In the genomic region with DNA sequence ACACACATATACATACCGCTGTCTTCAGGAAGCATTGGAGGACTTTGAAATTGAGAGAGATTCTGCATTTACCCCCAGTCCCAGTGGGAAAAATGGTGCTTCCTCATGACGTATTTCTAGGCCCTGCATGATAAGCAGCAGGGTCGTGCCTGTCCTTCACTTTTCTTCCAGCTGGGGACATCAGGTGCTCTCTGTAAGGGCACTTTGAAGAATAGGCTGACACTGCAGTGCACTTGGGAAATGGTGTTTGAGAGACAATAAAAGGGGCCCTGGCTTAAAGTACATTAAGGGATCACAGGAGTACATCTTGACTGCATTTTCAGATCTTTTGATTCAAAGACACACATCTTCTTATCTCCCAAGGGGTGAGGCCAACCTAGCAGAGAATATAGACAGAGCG, we compare ENCODE assay signal across 28 cellular contexts.
DNase-seq lines count a peak whose midpoint lies in the region; ATAC-seq, FAIRE-seq and TF ChIP-seq lines count a peak whose summit lies in the region.
"Had no signal": no experiment of that assay in that cellular context is flagged by ENCODE, and none has a peak within 500 bp of the region (broad histone marks: within the 10 kb centered on the region; RNA-seq: fewer than 3 reads in every experiment).

No MANE protein-coding gene starts in this region.

- no peaks in the 10 kb centered on the region for H3K79me1 ChIP-seq in H1 (ENCODE audit: low read depth, low read length)

- no peak overlapping the region for H3K56ac ChIP-seq in H1 (replicated peaks; ENCODE audit: insufficient read length, low read depth, low read length)

- no peak overlapping the region for H3K4me3 Mint-ChIP-seq in nephron progenitor cell
- H3K4me3 Mint-ChIP-seq: CD4-positive, alpha-beta memory T cell had no signal

- H2AFZ ChIP-seq in DND-41 (ENCODE audit: low read depth, low read length) (peak overlapping the region; percentile 30; the same call in 1 of the 2 replicates), H1 (ENCODE audit: low read length) (no peak overlapping the region)
- H2AFZ ChIP-seq: GM23248 had no signal

- no peak overlapping the region for H3K23ac ChIP-seq in H1 (ENCODE audit: insufficient read length)

- intact Hi-C loops in left lung (cut with DNase I) (no loop called here), right lobe of liver (cut with DNase I) (no loop called here), sciatic nerve (cut with DNase I) (no loop called here)

- TF ChIP-seq POLR2A in H1 (IDR thresholded peaks at IDR 0.05; ENCODE audit: control extremely low read depth in 1 of 2, low read depth in 2 of 2, low read length in 2 of 2) (no peak), right lobe of liver (IDR thresholded peaks at IDR 0.05) (no peak)

- H2AK5ac ChIP-seq in H1 (ENCODE audit: low read depth, low read length), result no peak overlapping the region

- no peak overlapping the region for H2BK20ac ChIP-seq in H1 (ENCODE audit: low read length)

- TF ChIP-seq EP300 in H1 (IDR thresholded peaks at IDR 0.05; ENCODE audit: borderline replicate concordance in 1 of 2, low read depth in 2 of 2, low read length in 2 of 2), result no peak

- H3K27ac ChIP-seq in DND-41 (ENCODE audit: low read length) (no peak overlapping the region), H1 (ENCODE audit: low read depth, low read length) (no peak overlapping the region), left lung (no peak overlapping the region), right lobe of liver (no peak overlapping the region)
- H3K27ac ChIP-seq: GM23248, HL-60, RWPE1 had no signal

- H3K4ac ChIP-seq in H1 (replicated peaks; ENCODE audit: insufficient read length, low read depth, low read length), result no peak overlapping the region

- no peak overlapping the region for H2BK12ac ChIP-seq in H1 (ENCODE audit: low read depth, low read length)

- H2BK5ac ChIP-seq in H1 (ENCODE audit: low read depth, low read length), result no peak overlapping the region

- H3K4me3 ChIP-seq in DND-41 (ENCODE audit: low read depth in 1 of 2, low read length in 2 of 2) (no peak overlapping the region), H1 (ENCODE audit: extremely low read depth in 1 of 4, insufficient read depth in 2 of 4, low read depth in 3 of 4, low read length in 4 of 4) (no peak overlapping the region), left lung (no peak overlapping the region), right lobe of liver (no peak overlapping the region)
- H3K4me3 ChIP-seq: GM23248, MG63 had no signal

- H2BK15ac ChIP-seq in H1 (ENCODE audit: low read length), result no peak overlapping the region

- no peak for TF ChIP-seq CTCF in DND-41 (IDR thresholded peaks at IDR 0.05; ENCODE audit: borderline replicate concordance, extremely low read depth, low read length, poor library complexity, severe bottlenecking)
- TF ChIP-seq CTCF in H1 (IDR thresholded peaks at IDR 0.05; ENCODE audit: control extremely low read depth in 1 of 3, insufficient read depth in 1 of 3, low read depth in 1 of 3, low read length in 3 of 3), result peak in 2 of 3 experiments; percentile 2 to 6; a peak in 2 of 4 replicates
- TF ChIP-seq CTCF in nephron progenitor cell (IDR thresholded peaks at IDR 0.05), result no peak
- no peak for TF ChIP-seq CTCF in left lung (IDR thresholded peaks at IDR 0.05)
- TF ChIP-seq CTCF in right lobe of liver (IDR thresholded peaks at IDR 0.05), result no peak

- ATAC-seq in DND-41 (ENCODE audit: insufficient read depth, low read depth) (no peak), left lung (no peak), HG02870 (IDR thresholded peaks at IDR 0.05; ENCODE audit: unreplicated experiment) (no peak), right lobe of liver (no peak), sciatic nerve (no peak)
- ATAC-seq: PC-3, SK-N-SH treated with all-trans-retinoic acid at 6 μM for 48 hours had no signal

- no peak overlapping the region for H4K91ac ChIP-seq in H1 (replicated peaks; ENCODE audit: insufficient read length, low read length)

- no peaks in the 10 kb centered on the region for H3K4me1 ChIP-seq in DND-41 (ENCODE audit: insufficient read depth, low read length)
- no peaks in the 10 kb centered on the region for H3K4me1 ChIP-seq in H1 (replicated peaks in 1 of 4; ENCODE audit: control insufficient read depth in 3 of 4, insufficient read depth in 4 of 4, low read length in 3 of 4)
- no peaks in the 10 kb centered on the region for H3K4me1 ChIP-seq in left lung
- no peaks in the 10 kb centered on the region for H3K4me1 ChIP-seq in right lobe of liver

- peak overlapping the region; percentile 55 for H3K27ac Mint-ChIP-seq in nephron progenitor cell
- H3K27ac Mint-ChIP-seq: CD4-positive, alpha-beta memory T cell had no signal

- no peak overlapping the region for H3K14ac ChIP-seq in H1 (ENCODE audit: insufficient read length)

- H3K4me1 Mint-ChIP-seq in nephron progenitor cell, result peaks cover 21% of the 10 kb centered on the region
- H3K4me1 Mint-ChIP-seq: CD4-positive, alpha-beta memory T cell had no signal

- POLR2A ChIA-PET in H1 (lab: Charles Lee; ENCODE audit: partially characterized antibody), result no interaction called here

- peaks cover 44% of the 10 kb centered on the region for H3K9me3 Mint-ChIP-seq in nephron progenitor cell

- H3K79me2 ChIP-seq in DND-41 (ENCODE audit: insufficient read depth, low read length), result no peaks in the 10 kb centered on the region
- no peaks in the 10 kb centered on the region for H3K79me2 ChIP-seq in H1 (ENCODE audit: control insufficient read depth in 1 of 2, insufficient read depth in 2 of 2, low read length in 2 of 2)

- H3K9ac ChIP-seq in DND-41 (ENCODE audit: low read depth, low read length) (no peak overlapping the region), H1 (replicated peaks in 1 of 4; ENCODE audit: extremely low read depth in 1 of 4, low read depth in 3 of 4, low read length in 3 of 4) (no peak overlapping the region)
- H3K9ac ChIP-seq: GM23248 had no signal

- H3K27me3 Mint-ChIP-seq in nephron progenitor cell (ENCODE audit: low read depth, poor library complexity), result no peaks in the 10 kb centered on the region
- H3K27me3 Mint-ChIP-seq: CD4-positive, alpha-beta memory T cell had no signal

- H3K4me2 ChIP-seq in DND-41 (ENCODE audit: insufficient read depth, low read length) (no peak overlapping the region), H1 (ENCODE audit: insufficient read depth in 1 of 2, low read depth in 2 of 2, low read length in 2 of 2) (no peak overlapping the region)

- H3K36me3 Mint-ChIP-seq in nephron progenitor cell (ENCODE audit: low read depth), result peaks cover 33% of the 10 kb centered on the region
- H3K36me3 Mint-ChIP-seq: CD4-positive, alpha-beta memory T cell had no signal

- H3K9me3 ChIP-seq in DND-41 (ENCODE audit: insufficient read depth, low read length, severe bottlenecking) (no peaks in the 10 kb centered on the region), H1 (ENCODE audit: insufficient read depth in 2 of 2, low read depth in 1 of 2, low read length in 1 of 2) (peaks cover 2 to 8% of the 10 kb centered on the region in 2 experiments; a peak in 1 of 4 replicates), left lung (peaks cover 0 to 8% of the 10 kb centered on the region in 2 donors), right lobe of liver (no peaks in the 10 kb centered on the region)

- WGBS in H1 (ENCODE audit: extremely low coverage in 1 of 2, insufficient coverage in 1 of 2, insufficient read length in 1 of 2, insufficient replicate concordance in 2 of 2, low coverage in 1 of 2, low lambda C conversion rate in 2 of 2, missing lambda C conversion rate in 1 of 2), 2 experiments, result 95% methylated on average over 4 of the region's 4 CpGs; no CpG with 5 or more reads in 1 of the 2 experiments
- WGBS in right lobe of liver (ENCODE audit: insufficient coverage, low coverage, low lambda C conversion rate, missing lambda C conversion rate), result 89% methylated on average over 3 of the region's 4 CpGs

- no peak for FAIRE-seq in H1 (lab: Jason Lieb, UNC)
- FAIRE-seq: A204.1, GM12891, GM19239, HTR-8/SVneo had no signal

- H3K36me3 ChIP-seq in DND-41 (ENCODE audit: insufficient read depth, low read length) (no peaks in the 10 kb centered on the region), H1 (ENCODE audit: control insufficient read depth in 2 of 4, insufficient read depth in 4 of 4, low read length in 3 of 4) (no peaks in the 10 kb centered on the region), left lung (no peaks in the 10 kb centered on the region), right lobe of liver (no peaks in the 10 kb centered on the region)
- H3K36me3 ChIP-seq: MG63 had no signal

- no peak overlapping the region for H2BK120ac ChIP-seq in H1 (replicated peaks; ENCODE audit: low read depth, low read length)

- no peak overlapping the region for H3K18ac ChIP-seq in H1 (ENCODE audit: extremely low read depth, low read length)

- TF ChIP-seq RAD21 in H1 (IDR thresholded peaks at IDR 0.05 in 1 of 2, conservative IDR thresholded peaks at IDR 0.05 in 1 of 2; ENCODE audit: low read depth in 2 of 2, low read length in 2 of 2), result peak; percentile 41 to 53

- CTCF ChIA-PET in H1 (lab: Charles Lee; ENCODE audit: partially characterized antibody), result no interaction called here

- no peaks in the 10 kb centered on the region for H4K20me1 ChIP-seq in DND-41 (ENCODE audit: insufficient read depth, low read length)
- H4K20me1 ChIP-seq in H1 (replicated peaks in 1 of 2; ENCODE audit: control insufficient read depth in 1 of 2, insufficient read depth in 2 of 2, low read length in 2 of 2), result no peaks in the 10 kb centered on the region

- H4K8ac ChIP-seq in H1 (ENCODE audit: extremely low read depth, insufficient read depth, low read length), result no peak overlapping the region

- H3K27me3 ChIP-seq in DND-41 (ENCODE audit: insufficient read depth, low read length, poor library complexity) (no peaks in the 10 kb centered on the region), H1 (replicated peaks in 1 of 4; ENCODE audit: control insufficient read depth in 3 of 4, extremely low read depth in 1 of 4, insufficient read depth in 3 of 4, low read length in 3 of 4) (no peaks in the 10 kb centered on the region), left lung (no peaks in the 10 kb centered on the region), right lobe of liver (no peaks in the 10 kb centered on the region)
- H3K27me3 ChIP-seq: MG63 had no signal

- no peak overlapping the region for H4K5ac ChIP-seq in H1 (ENCODE audit: insufficient read length, low read depth, low read length)

- no peak for DNase-seq in DND-41
- peak; percentile 25 for DNase-seq in NCI-H69 (lab: John Stamatoyannopoulos, UW)
- no peak for DNase-seq in H1 (ENCODE audit: low read depth in 1 of 2, low spot score in 2 of 2)
- DNase-seq in nephron progenitor cell, result no peak
- no peak for DNase-seq in left lung
- no peak for DNase-seq in right lobe of liver
- no peak for DNase-seq in sciatic nerve (ENCODE audit: low spot score)
- DNase-seq: Calu3; CD4-positive, alpha-beta memory T cell; EL; GM23248; Kasumi-1; MG63; NCI-H1048; NCI-H1436; NCI-H2029; NCI-H446 treated with DMSO at 0.1 percent for 48 hours; NCI-H774; PC-3; SIG-M5 had no signal

- no peaks in the 10 kb centered on the region; the same call in 1 of the 2 replicates for H3K23me2 ChIP-seq in H1 (ENCODE audit: low read depth, low read length)

TF ChIP-seq in H1, 55 proteins besides CTCF, POLR2A, EP300 and RAD21 (continues in another document):
- no peak for TF ChIP-seq TBP (IDR thresholded peaks at IDR 0.05; ENCODE audit: low read depth, low read length)
- TF ChIP-seq, protein P1, sequence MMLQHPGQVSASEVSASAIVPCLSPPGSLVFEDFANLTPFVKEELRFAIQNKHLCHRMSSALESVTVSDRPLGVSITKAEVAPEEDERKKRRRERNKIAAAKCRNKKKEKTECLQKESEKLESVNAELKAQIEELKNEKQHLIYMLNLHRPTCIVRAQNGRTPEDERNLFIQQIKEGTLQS (IDR thresholded peaks at IDR 0.05; ENCODE audit: insufficient read depth, low read depth, low read length), result no peak

Comparison
In these comparisons a context has a peak if more than half of its experiments do, and no peak if none do; other contexts are left out.
1. CTCF ChIP-seq: peak in H1 (2 of 3); none in DND-41 (single experiment), nephron progenitor cell (single experiment), left lung (0 of 2) and right lobe of liver (0 of 4).